Comparison of ENCODE assay signal across 9 cellular contexts in genomic region chr2:126664639-126665038, GRCh38. TPM values are rescaled to one million over a fixed set of nuclear protein-coding genes. Genes with fewer than 3 reads are reported as not detected.
DNase-seq lines count a peak whose midpoint lies in the region; ATAC-seq, FAIRE-seq and TF ChIP-seq lines count a peak whose summit lies in the region.
"Had no signal": no experiment of that assay in that cellular context is flagged by ENCODE, and none has a peak within 500 bp of the region (broad histone marks: within the 10 kb centered on the region; RNA-seq: fewer than 3 reads in every experiment).

No MANE protein-coding gene starts in this region.

- peak overlapping the region; percentile 47 for H3K27ac ChIP-seq in muscle layer of duodenum (ENCODE audit: low read length)
- H3K27ac ChIP-seq in HepG2 (ENCODE audit: extremely low read length, insufficient read depth, low read length), result no peak overlapping the region
- no peak overlapping the region for H3K27ac ChIP-seq in H9 (ENCODE audit: insufficient read length, low read depth, low read length)
- H3K27ac ChIP-seq: dorsolateral prefrontal cortex had no signal

- peaks cover 10 to 56% of the 10 kb centered on the region in 2 donors for H3K4me1 ChIP-seq in muscle layer of duodenum (ENCODE audit: control insufficient read depth in 1 of 2, insufficient read depth in 2 of 2, low read length in 2 of 2)
- no peaks in the 10 kb centered on the region for H3K4me1 ChIP-seq in HepG2 (ENCODE audit: insufficient read depth, low read length)
- H3K4me1 ChIP-seq in H9 (ENCODE audit: insufficient read depth, low read length), result no peaks in the 10 kb centered on the region

- no peak for FAIRE-seq in HepG2 (lab: Jason Lieb, UNC)

- H3K14ac ChIP-seq in H9 (ENCODE audit: insufficient read depth, low read length), result no peak overlapping the region; the same call in 1 of the 2 replicates

- no peak for TF ChIP-seq CTCF in progenitor cell of endocrine pancreas (IDR thresholded peaks at IDR 0.05; ENCODE audit: unreplicated experiment)
- no peak for TF ChIP-seq CTCF in HepG2 (CRISPR knock-in tag; IDR thresholded peaks at IDR 0.05)
- no peak for TF ChIP-seq CTCF in H9 (conservative IDR thresholded peaks at IDR 0.05)

- no peak for TF ChIP-seq POLR2A in HepG2 (IDR thresholded peaks at IDR 0.05; ENCODE audit: insufficient read depth in 1 of 2, low read depth in 2 of 2, low read length in 2 of 2)

- H2AK5ac ChIP-seq in H9 (ENCODE audit: insufficient read length, low read length), result no peak overlapping the region

- POLR2A ChIA-PET in HepG2 (lab: Yijun Ruan, JAX), result no interaction called here

- peak; percentile 25 for ATAC-seq in GM18517 (IDR thresholded peaks at IDR 0.05; ENCODE audit: unreplicated experiment)
- ATAC-seq in GM21529 (IDR thresholded peaks at IDR 0.05; ENCODE audit: unreplicated experiment), result peak; percentile 39
- peak; percentile 27 for ATAC-seq in HG03457 (IDR thresholded peaks at IDR 0.05; ENCODE audit: unreplicated experiment)
- no peak for ATAC-seq in HepG2

- H3K56ac ChIP-seq in H9 (ENCODE audit: insufficient read length, low read depth, low read length), result no peak overlapping the region

- no peak overlapping the region for H4K5ac ChIP-seq in H9 (ENCODE audit: insufficient read length, low read depth, low read length)

- H2BK12ac ChIP-seq in H9 (ENCODE audit: insufficient read length, low read depth, low read length), result no peak overlapping the region

- H3K36me3 Mint-ChIP-seq in progenitor cell of endocrine pancreas (ENCODE audit: insufficient read depth) (no peaks in the 10 kb centered on the region), H9 (ENCODE audit: insufficient read depth in 1 of 3, low read depth in 3 of 3) (no peaks in the 10 kb centered on the region; a peak in 2 of 7 replicates)

- H3K4me1 Mint-ChIP-seq in progenitor cell of endocrine pancreas (ENCODE audit: low read depth) (peaks cover 25% of the 10 kb centered on the region), H9 (peaks cover 16 to 18% of the 10 kb centered on the region in 2 experiments)

- no peaks in the 10 kb centered on the region for H3K79me1 ChIP-seq in H9 (ENCODE audit: insufficient read depth, low read depth, low read length, poor library complexity, severe bottlenecking)

- H2BK15ac ChIP-seq in H9 (ENCODE audit: low read depth, low read length), result no peak overlapping the region

- H3K36me3 ChIP-seq in muscle layer of duodenum (ENCODE audit: control insufficient read depth in 1 of 2, insufficient read depth in 2 of 2, low read length in 2 of 2) (no peaks in the 10 kb centered on the region), HepG2 (replicated peaks in 1 of 2; ENCODE audit: control insufficient read depth in 1 of 2, insufficient read depth in 2 of 2, low read length in 2 of 2) (no peaks in the 10 kb centered on the region)

- H3T11ph ChIP-seq in H9 (ENCODE audit: low read length), result no peak overlapping the region

- H3K23ac ChIP-seq in H9 (ENCODE audit: insufficient read length, low read depth, low read length), result no peak overlapping the region

- no peak for TF ChIP-seq RAD21 in HepG2 (CRISPR knock-in tag; IDR thresholded peaks at IDR 0.05)

- H3K18ac ChIP-seq in H9 (ENCODE audit: insufficient read length, low read depth, low read length), result no peak overlapping the region

- H3K9me3 Mint-ChIP-seq in progenitor cell of endocrine pancreas (ENCODE audit: low read depth), result no peaks in the 10 kb centered on the region
- no peaks in the 10 kb centered on the region for H3K9me3 Mint-ChIP-seq in H9

- no peaks in the 10 kb centered on the region for H3K27me3 Mint-ChIP-seq in progenitor cell of endocrine pancreas
- H3K27me3 Mint-ChIP-seq in H9 (ENCODE audit: low read depth), result no peaks in the 10 kb centered on the region; the same call in 1 of the 2 replicates

- WGBS in HepG2 (ENCODE audit: low lambda C conversion rate), result 0% methylated on average over 2 of the region's 2 CpGs
- no CpG with 5 or more reads among the region's 2 CpGs for WGBS in H9 (ENCODE audit: extremely low coverage, insufficient read length, low lambda C conversion rate)

- H3K4me2 ChIP-seq in HepG2 (ENCODE audit: low read depth, low read length) (no peak overlapping the region), H9 (ENCODE audit: insufficient read depth, insufficient read length, low read length) (no peak overlapping the region)

- CTCF ChIA-PET in HepG2 (lab: Yijun Ruan, JAX; ENCODE audit: low intra/inter-chr PET ratio, low total read pairs), result no interaction called here

- TF ChIP-seq EP300 in HepG2 (IDR thresholded peaks at IDR 0.05; ENCODE audit: low read depth in 2 of 2, low read length in 2 of 2), result no peak
- no peak for TF ChIP-seq EP300 in HepG2 (CRISPR knock-in tag; IDR thresholded peaks at IDR 0.05; ENCODE audit: borderline replicate concordance)

- H2BK20ac ChIP-seq in H9 (ENCODE audit: low read depth, low read length, poor library complexity, severe bottlenecking), result no peak overlapping the region

- no peak overlapping the region for H2BK120ac ChIP-seq in H9 (ENCODE audit: low read depth, low read length, poor library complexity, severe bottlenecking)

- H2BK5ac ChIP-seq in H9 (ENCODE audit: insufficient read length, low read length), result no peak overlapping the region

- no peak overlapping the region for H3K4ac ChIP-seq in H9 (ENCODE audit: low read depth, low read length)

- no peaks in the 10 kb centered on the region for H3K9me3 ChIP-seq in muscle layer of duodenum (ENCODE audit: control insufficient read depth in 1 of 2, low read length in 2 of 2)
- no peaks in the 10 kb centered on the region for H3K9me3 ChIP-seq in HepG2 (ENCODE audit: low read length)
- H3K9me3 ChIP-seq in H9 (ENCODE audit: control insufficient read depth, low read depth, low read length), result no peaks in the 10 kb centered on the region

- H4K8ac ChIP-seq in H9 (replicated peaks; ENCODE audit: insufficient read length, low read depth, low read length), result no peak overlapping the region

- no peaks in the 10 kb centered on the region for H3K27me3 ChIP-seq in muscle layer of duodenum (ENCODE audit: low read depth, low read length)
- H3K27me3 ChIP-seq in HepG2 (ENCODE audit: control insufficient read depth in 1 of 2, insufficient read depth in 2 of 2, low read length in 2 of 2), result peaks cover 6 to 33% of the 10 kb centered on the region in 2 experiments
- no peaks in the 10 kb centered on the region for H3K27me3 ChIP-seq in H9 (ENCODE audit: insufficient read depth, low read length)
- H3K27me3 ChIP-seq: dorsolateral prefrontal cortex had no signal

- H3K79me2 ChIP-seq in HepG2 (ENCODE audit: insufficient read depth, low read length) (no peaks in the 10 kb centered on the region), H9 (ENCODE audit: insufficient read depth, low read length) (no peaks in the 10 kb centered on the region)

- no peak for DNase-seq in progenitor cell of endocrine pancreas (ENCODE audit: low spot score, unreplicated experiment)
- no peak for DNase-seq in HepG2 (ENCODE audit: low spot score)
- DNase-seq in H9, result no peak
- no peak for DNase-seq in cerebellar cortex (ENCODE audit: low spot score)
- DNase-seq: dorsolateral prefrontal cortex had no signal

- in situ Hi-C loops in HepG2 (cut with HindIII; ENCODE audit: extremely low pct_ligation_motif_present, low pct_unique_long_range_greater_than_20kb), result no loop called here

- H3K27ac Mint-ChIP-seq in progenitor cell of endocrine pancreas (no peak overlapping the region), H9 (no peak overlapping the region)

- intact Hi-C loops in HepG2 (cut with micrococcal nuclease; ENCODE audit: unreplicated experiment), result no loop called here

- H2AFZ ChIP-seq in HepG2 (ENCODE audit: low read length) (no peak overlapping the region), H9 (ENCODE audit: low read length) (no peak overlapping the region)

- H4K20me1 ChIP-seq in HepG2 (ENCODE audit: insufficient read depth, low read length) (no peaks in the 10 kb centered on the region), H9 (ENCODE audit: control insufficient read depth, insufficient read depth, insufficient read length) (no peaks in the 10 kb centered on the region)

- H3K23me2 ChIP-seq in H9 (ENCODE audit: insufficient read length, low read depth, low read length, poor library complexity, severe bottlenecking), result no peaks in the 10 kb centered on the region

- no peak overlapping the region for H3K9ac ChIP-seq in HepG2 (ENCODE audit: insufficient read depth, low read depth, low read length)
- no peak overlapping the region for H3K9ac ChIP-seq in H9 (ENCODE audit: extremely low read depth, insufficient read length, low read length)

- no peak overlapping the region for H3K4me3 ChIP-seq in muscle layer of duodenum (ENCODE audit: low read depth in 1 of 2, low read length in 2 of 2)
- no peak overlapping the region for H3K4me3 ChIP-seq in HepG2 (replicated peaks in 1 of 3; ENCODE audit: insufficient read depth in 1 of 3, low read depth in 2 of 3, low read length in 3 of 3)
- H3K4me3 ChIP-seq: dorsolateral prefrontal cortex had no signal

- no peak overlapping the region for H4K91ac ChIP-seq in H9 (ENCODE audit: insufficient read length, low read depth, low read length)

- H3K4me3 Mint-ChIP-seq in progenitor cell of endocrine pancreas (ENCODE audit: low read depth), result no peak overlapping the region
- H3K4me3 Mint-ChIP-seq in H9, result no peak overlapping the region

- no TSS peak for BruUV-seq in HepG2 (replicated peaks; lab: Mats Ljungman, UMichigan)

RNA-seq across cellular contexts. Expression of gene GYPC, which starts 8.7 kb away (rescaled TPM):
- total RNA-seq in progenitor cell of endocrine pancreas (29.5 and 34.5 TPM in 2 replicates), HepG2 (2016; rRNA removed; fragmentation: Illumina TruSeq; extraction: Trizol) (not detected in 2 replicates), H9 (2021) (13.6 and 14.0 TPM in 2 replicates)
- total RNA-seq in HepG2 (2016; cell fraction: cytosol; rRNA removed; fragmentation: Illumina TruSeq; extraction: Trizol; ENCODE audit: low read depth), result not detected in 2 replicates
- total RNA-seq in HepG2 (2016; cell fraction: insoluble cytoplasmic fraction; rRNA removed; fragmentation: Illumina TruSeq; extraction: Trizol), result not detected in 2 replicates
- total RNA-seq in HepG2 (2016; cell fraction: membrane; rRNA removed; fragmentation: Illumina TruSeq; extraction: Trizol), result not detected in 2 replicates
- not detected in 2 replicates for total RNA-seq in HepG2 (2016; cell fraction: nucleus; rRNA removed; fragmentation: Illumina TruSeq; extraction: Trizol)
- polyA plus RNA-seq in HepG2 (2011; rRNA removed), result 0.09 TPM in 1 of 2 replicates, not detected in the other
- polyA plus RNA-seq in HepG2 (2011; cell fraction: cytosol; rRNA removed), result not detected in 2 replicates
- not detected in 2 replicates for polyA plus RNA-seq in HepG2 (2011; cell fraction: nucleus; rRNA removed)
- not detected in 2 replicates for polyA plus RNA-seq in HepG2 (2012)
- polyA plus RNA-seq in HepG2 (2016; cell fraction: cytosol; fragmentation: Illumina TruSeq; extraction: Trizol; ENCODE audit: low read depth), result not detected in 2 replicates
- not detected in 2 replicates for polyA plus RNA-seq in HepG2 (2016; cell fraction: insoluble cytoplasmic fraction; fragmentation: Illumina TruSeq; extraction: Trizol; ENCODE audit: low read depth)
- not detected in 2 replicates for polyA plus RNA-seq in HepG2 (2016; cell fraction: membrane; fragmentation: Illumina TruSeq; extraction: Trizol; ENCODE audit: low read depth)
- polyA plus RNA-seq in HepG2 (2016; cell fraction: nucleus; fragmentation: Illumina TruSeq; extraction: Trizol; ENCODE audit: insufficient read depth, low read depth), result not detected in 2 replicates
- 1.8 and 3.2 TPM in 2 replicates for polyA minus RNA-seq in HepG2 (2011; rRNA and poly(A)+ RNA removed; ENCODE audit: low replicate concordance)
- polyA minus RNA-seq in HepG2 (2011; cell fraction: cytosol; rRNA and poly(A)+ RNA removed), result not detected in 2 replicates
- not detected in 2 replicates for polyA minus RNA-seq in HepG2 (2011; cell fraction: nucleus; rRNA and poly(A)+ RNA removed)

Comparison
In these comparisons a context has a peak if more than half of its experiments do, and no peak if none do; other contexts are left out.
1. RNA of gene GYPC, which starts 8.7 kb away (total RNA-seq): 29.5 to 34.5 TPM in progenitor cell of endocrine pancreas and 13.6 to 14.0 TPM in H9; not detected in HepG2; every median in the first group is over 10 times any median in the second.